ENCODE assay signal across 8 cellular contexts in the genomic region with DNA sequence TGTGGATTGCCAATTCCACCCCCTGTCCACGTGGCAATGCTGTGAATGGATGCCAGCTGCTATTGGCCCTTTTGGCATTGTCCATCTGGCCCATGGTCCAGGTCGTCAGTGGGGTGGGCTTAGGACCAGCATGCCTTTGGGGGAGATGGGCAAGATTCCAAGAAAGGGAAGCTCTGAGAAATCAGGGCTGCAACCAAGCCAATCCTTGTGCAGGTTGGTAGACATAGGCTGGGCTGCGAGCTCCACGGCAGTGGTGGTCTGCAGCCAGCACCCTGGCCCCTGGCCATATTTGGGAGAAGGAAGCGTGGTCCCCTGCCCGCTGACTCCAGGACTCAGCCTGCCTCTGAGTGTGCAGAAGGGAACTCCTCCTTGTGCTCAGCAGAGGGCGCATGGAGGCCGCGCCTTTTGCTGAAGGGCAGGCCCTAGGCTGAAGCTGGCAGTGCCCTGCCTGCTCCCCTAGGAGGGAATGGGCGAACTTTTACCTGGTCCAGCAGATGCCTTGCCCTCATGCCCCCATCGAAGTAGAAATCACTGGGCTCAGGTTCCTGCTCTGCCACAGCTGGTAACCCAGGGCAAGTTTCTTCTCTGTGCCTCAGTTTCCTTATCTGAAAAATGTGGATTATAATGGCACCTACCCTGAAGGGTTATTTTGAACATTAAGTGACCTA. TPM values are rescaled to one million over a fixed set of nuclear protein-coding genes. Genes with fewer than 3 reads are reported as not detected.
DNase-seq lines count a peak whose midpoint lies in the region; ATAC-seq and TF ChIP-seq lines count a peak whose summit lies in the region.

No MANE protein-coding gene starts in this region.

- DNase-seq in BE2C, result peak; percentile 65
- DNase-seq in NCI-H345 treated with DMSO at 0.1 percent for 48 hours (lab: John Stamatoyannopoulos, UW; ENCODE audit: unreplicated experiment), result peak; percentile 58
- DNase-seq in activated CD4-positive, alpha-beta T cell treated with anti-CD3 and anti-CD28 coated beads, Interleukin-2, amount 10 ng/mL, durations not matched to agents 24 days and 14 days, result peak; percentile 88
- DNase-seq in effector CD8-positive, alpha-beta T cell (lab: John Stamatoyannopoulos, UW), result peak; percentile 23
- DNase-seq in mesendoderm, result peak; percentile 73
- peak; percentile 80 for DNase-seq in stomach

- no peaks in the 10 kb centered on the region for H3K9me3 Mint-ChIP-seq in activated CD4-positive, alpha-beta T cell treated with anti-CD3 and anti-CD28 coated beads, Interleukin-2, amount 10 ng/mL, durations not matched to agents 24 days and 14 days

- intact Hi-C loops in activated CD4-positive, alpha-beta T cell treated with anti-CD3 and anti-CD28 coated beads, Interleukin-2, amount 10 ng/mL, durations not matched to agents 24 days and 14 days (cut with micrococcal nuclease), result loop anchor here (1.0 to 5.0 kb wide), 4 partner anchors 81 to 285 kb away; a partner anchor contains a TSS
- intact Hi-C loops in stomach (cut with DNase I; ENCODE audit: low total_unique reads), result loop anchor here (10.0 kb wide), 1 partner anchor 282 kb away; no protein-coding TSS in a partner anchor

- H3K27me3 Mint-ChIP-seq in activated CD4-positive, alpha-beta T cell treated with anti-CD3 and anti-CD28 coated beads, Interleukin-2, amount 10 ng/mL, durations not matched to agents 24 days and 14 days, result peaks cover 24% of the 10 kb centered on the region

- H2BK120ac ChIP-seq in mesendoderm (ENCODE audit: low read depth, low read length), result no peak overlapping the region

- no peak overlapping the region for H3K9ac ChIP-seq in mesendoderm (ENCODE audit: low read length)

- TF ChIP-seq EP300 in stomach (IDR thresholded peaks at IDR 0.05), result no peak

- H3K27me3 ChIP-seq in BE2C (no peaks in the 10 kb centered on the region; the same call in 1 of the 2 replicates), mesendoderm (ENCODE audit: insufficient read depth, low read length, poor library complexity) (no peaks in the 10 kb centered on the region), stomach (peaks cover 4 to 30% (median 20%) of the 10 kb centered on the region in 3 donors)

- H3K18ac ChIP-seq in mesendoderm (ENCODE audit: low read length), result no peak overlapping the region

- H3K23ac ChIP-seq in mesendoderm (ENCODE audit: low read length), result no peak overlapping the region

- H2BK15ac ChIP-seq in mesendoderm (replicated peaks; ENCODE audit: low read depth), result no peak overlapping the region

- H4K8ac ChIP-seq in mesendoderm (ENCODE audit: low read depth, low read length), result no peak overlapping the region

- no peak overlapping the region for H3K4me2 ChIP-seq in mesendoderm (ENCODE audit: low read length)

- no peak overlapping the region for H3K27ac ChIP-seq in mesendoderm (ENCODE audit: low read depth, low read length)
- H3K27ac ChIP-seq in stomach, result no peak overlapping the region

- no peak overlapping the region for H3K27ac Mint-ChIP-seq in activated CD4-positive, alpha-beta T cell treated with anti-CD3 and anti-CD28 coated beads, Interleukin-2, amount 10 ng/mL, durations not matched to agents 24 days and 14 days

- ATAC-seq in GM18867 (IDR thresholded peaks at IDR 0.05; ENCODE audit: unreplicated experiment) (peak; percentile 67), HG03108 (IDR thresholded peaks at IDR 0.05; ENCODE audit: unreplicated experiment) (peak; percentile 77)

- H3K36me3 Mint-ChIP-seq in activated CD4-positive, alpha-beta T cell treated with anti-CD3 and anti-CD28 coated beads, Interleukin-2, amount 10 ng/mL, durations not matched to agents 24 days and 14 days (ENCODE audit: low read depth), result no peaks in the 10 kb centered on the region

- H3K9me3 ChIP-seq in BE2C (no peaks in the 10 kb centered on the region), stomach (no peaks in the 10 kb centered on the region)

- TF ChIP-seq POLR2A in stomach (IDR thresholded peaks at IDR 0.05), result no peak

- no peak overlapping the region for H3K56ac ChIP-seq in mesendoderm (ENCODE audit: low read length)

- WGBS in mesendoderm (ENCODE audit: extremely low coverage, insufficient coverage, low lambda C conversion rate), result no CpG with 5 or more reads among the region's 11 CpGs
- 4 to 8% (median 6%) methylated on average over 10 to 11 of the region's 11 CpGs for WGBS in stomach, 5 donors

- no peak overlapping the region for H3K4ac ChIP-seq in mesendoderm (ENCODE audit: low read depth, low read length)

- no peaks in the 10 kb centered on the region for H3K4me1 Mint-ChIP-seq in activated CD4-positive, alpha-beta T cell treated with anti-CD3 and anti-CD28 coated beads, Interleukin-2, amount 10 ng/mL, durations not matched to agents 24 days and 14 days

- H3K36me3 ChIP-seq in BE2C (no peaks in the 10 kb centered on the region), mesendoderm (ENCODE audit: control insufficient read depth, insufficient read depth, low read length) (no peaks in the 10 kb centered on the region), stomach (peaks cover 9 to 37% (median 24%) of the 10 kb centered on the region in 4 donors)

- H3K79me1 ChIP-seq in mesendoderm (ENCODE audit: low read length), result no peaks in the 10 kb centered on the region

- no peak overlapping the region for H3K4me3 Mint-ChIP-seq in activated CD4-positive, alpha-beta T cell treated with anti-CD3 and anti-CD28 coated beads, Interleukin-2, amount 10 ng/mL, durations not matched to agents 24 days and 14 days

- no peaks in the 10 kb centered on the region for H3K4me1 ChIP-seq in BE2C
- no peaks in the 10 kb centered on the region for H3K4me1 ChIP-seq in mesendoderm (ENCODE audit: control insufficient read depth, low read depth, low read length)
- peaks cover 8 to 48% (median 45%) of the 10 kb centered on the region in 4 donors for H3K4me1 ChIP-seq in stomach

- H3K4me3 ChIP-seq in BE2C (ENCODE audit: low read depth, low read length), result no peak overlapping the region
- H3K4me3 ChIP-seq in mesendoderm (ENCODE audit: low read length), result no peak overlapping the region
- H3K4me3 ChIP-seq in stomach, result no peak overlapping the region

- H2BK5ac ChIP-seq in mesendoderm (ENCODE audit: low read length), result no peak overlapping the region

- H2AK5ac ChIP-seq in mesendoderm (ENCODE audit: low read length), result no peak overlapping the region

- peak; percentile 61 for TF ChIP-seq CTCF in BE2C (IDR thresholded peaks at IDR 0.05; ENCODE audit: low read depth, low read length)
- TF ChIP-seq CTCF in stomach (IDR thresholded peaks at IDR 0.05), result peak in 5 of 7 experiments; percentile 56 to 74 (median 73)

- H4K5ac ChIP-seq in mesendoderm (ENCODE audit: low read length), result no peak overlapping the region

- H3K79me2 ChIP-seq in mesendoderm (ENCODE audit: control insufficient read depth, insufficient read depth, low read length), result no peaks in the 10 kb centered on the region

RNA-seq across cellular contexts. Expression of a gene that starts 5.4 kb away (rescaled TPM):
- 4.8 TPM for polyA plus RNA-seq in BE2C (2012; ENCODE audit: insufficient read depth, insufficient read length, low read depth)
- 12.6 and 12.8 TPM in 2 replicates for total RNA-seq in activated CD4-positive, alpha-beta T cell treated with anti-CD3 and anti-CD28 coated beads, Interleukin-2, amount 10 ng/mL, durations not matched to agents 24 days and 14 days
- polyA plus RNA-seq in mesendoderm (2013, experiment 1 of 2), result 2.6 TPM
- polyA plus RNA-seq in mesendoderm (2013, experiment 2 of 2), result 2.6 TPM
- total RNA-seq in stomach, result 100 to 1,000 TPM in 1 of 5 donors, 10 to 100 TPM in 4; 11.7 to 133 (median 63.8) TPM
- polyA plus RNA-seq in stomach, result 10 to 100 TPM; 42.2 to 49.2 (median 48.9) TPM

RNA-seq across cellular contexts. Expression of a gene that starts 24.7 kb away (rescaled TPM):
- polyA plus RNA-seq in BE2C (2012; ENCODE audit: insufficient read depth, insufficient read length, low read depth), result not detected
- 0.09 TPM in 1 of 2 replicates, not detected in the other for total RNA-seq in activated CD4-positive, alpha-beta T cell treated with anti-CD3 and anti-CD28 coated beads, Interleukin-2, amount 10 ng/mL, durations not matched to agents 24 days and 14 days
- polyA plus RNA-seq in mesendoderm (2013, experiment 1 of 2), result 0.15 TPM
- polyA plus RNA-seq in mesendoderm (2013, experiment 2 of 2), result 0.35 TPM
- total RNA-seq in stomach, result 10 to 100 TPM in 1 of 5 donors, not detected in 4; 32.1 TPM
- under 1 TPM in 2 of 3 donors, not detected in 1; 0.18 to 0.62 TPM for polyA plus RNA-seq in stomach

Comparison
In these comparisons a context has a peak if more than half of its experiments do, and no peak if none do; other contexts are left out.
1. DNase-seq: peak in every context shown above with its lines; median percentile 88 in activated CD4-positive, alpha-beta T cell treated with anti-CD3 and anti-CD28 coated beads, Interleukin-2, amount 10 ng/mL, durations not matched to agents 24 days and 14 days; 80 in stomach; 73 in mesendoderm; 65 in BE2C; 58 in NCI-H345 treated with DMSO at 0.1 percent for 48 hours; 23 in effector CD8-positive, alpha-beta T cell.